ENCODE assay signal across 1 cellular context in the genomic region with DNA sequence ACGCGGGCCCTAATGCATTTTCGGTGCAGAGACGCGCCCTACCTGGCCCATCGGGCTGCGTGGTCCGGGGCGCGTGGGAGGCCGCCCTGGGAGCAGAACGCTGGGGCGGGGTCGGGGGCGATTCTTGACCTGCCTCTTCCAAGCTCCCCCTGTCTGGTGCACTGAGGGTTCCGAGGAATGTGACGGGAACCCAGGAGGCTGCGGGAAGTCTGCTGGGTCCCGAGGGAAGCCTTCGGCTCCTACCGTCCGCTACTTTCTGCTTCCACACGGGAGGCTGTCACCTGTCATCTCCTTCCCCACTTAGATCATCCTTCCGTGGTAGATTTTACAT.
TF ChIP-seq lines count a peak whose summit lies in the region.

No MANE protein-coding gene starts in this region.

TF ChIP-seq in HEK293, 187 proteins besides CTCF, POLR2A, EP300 and RAD21 (continued from another document):
- TF ChIP-seq ZNF518A (tag by site-specific recombination; conservative IDR thresholded peaks at IDR 0.05; ENCODE audit: low read depth), result no peak
- no peak for TF ChIP-seq ZNF202 (tag by site-specific recombination; IDR thresholded peaks at IDR 0.05; ENCODE audit: borderline replicate concordance)
- TF ChIP-seq ZNF76 (tag by site-specific recombination; IDR thresholded peaks at IDR 0.05; ENCODE audit: borderline replicate concordance, low read depth), result no peak
- TF ChIP-seq, protein P1, sequence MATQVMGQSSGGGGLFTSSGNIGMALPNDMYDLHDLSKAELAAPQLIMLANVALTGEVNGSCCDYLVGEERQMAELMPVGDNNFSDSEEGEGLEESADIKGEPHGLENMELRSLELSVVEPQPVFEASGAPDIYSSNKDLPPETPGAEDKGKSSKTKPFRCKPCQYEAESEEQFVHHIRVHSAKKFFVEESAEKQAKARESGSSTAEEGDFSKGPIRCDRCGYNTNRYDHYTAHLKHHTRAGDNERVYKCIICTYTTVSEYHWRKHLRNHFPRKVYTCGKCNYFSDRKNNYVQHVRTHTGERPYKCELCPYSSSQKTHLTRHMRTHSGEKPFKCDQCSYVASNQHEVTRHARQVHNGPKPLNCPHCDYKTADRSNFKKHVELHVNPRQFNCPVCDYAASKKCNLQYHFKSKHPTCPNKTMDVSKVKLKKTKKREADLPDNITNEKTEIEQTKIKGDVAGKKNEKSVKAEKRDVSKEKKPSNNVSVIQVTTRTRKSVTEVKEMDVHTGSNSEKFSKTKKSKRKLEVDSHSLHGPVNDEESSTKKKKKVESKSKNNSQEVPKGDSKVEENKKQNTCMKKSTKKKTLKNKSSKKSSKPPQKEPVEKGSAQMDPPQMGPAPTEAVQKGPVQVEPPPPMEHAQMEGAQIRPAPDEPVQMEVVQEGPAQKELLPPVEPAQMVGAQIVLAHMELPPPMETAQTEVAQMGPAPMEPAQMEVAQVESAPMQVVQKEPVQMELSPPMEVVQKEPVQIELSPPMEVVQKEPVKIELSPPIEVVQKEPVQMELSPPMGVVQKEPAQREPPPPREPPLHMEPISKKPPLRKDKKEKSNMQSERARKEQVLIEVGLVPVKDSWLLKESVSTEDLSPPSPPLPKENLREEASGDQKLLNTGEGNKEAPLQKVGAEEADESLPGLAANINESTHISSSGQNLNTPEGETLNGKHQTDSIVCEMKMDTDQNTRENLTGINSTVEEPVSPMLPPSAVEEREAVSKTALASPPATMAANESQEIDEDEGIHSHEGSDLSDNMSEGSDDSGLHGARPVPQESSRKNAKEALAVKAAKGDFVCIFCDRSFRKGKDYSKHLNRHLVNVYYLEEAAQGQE (tag by site-specific recombination; IDR thresholded peaks at IDR 0.05), result 0 out of 2 replicates have a peak, but pooled peaks have one; percentile 6
- peak; percentile 70 for TF ChIP-seq ZFHX2 (tag by site-specific recombination; conservative IDR thresholded peaks at IDR 0.05)
- no peak for TF ChIP-seq ZNF391 (tag by site-specific recombination; IDR thresholded peaks at IDR 0.05; ENCODE audit: borderline replicate concordance, low read depth)
- TF ChIP-seq ZNF501 (tag by site-specific recombination; IDR thresholded peaks at IDR 0.05), result no peak
- TF ChIP-seq, protein P2, sequence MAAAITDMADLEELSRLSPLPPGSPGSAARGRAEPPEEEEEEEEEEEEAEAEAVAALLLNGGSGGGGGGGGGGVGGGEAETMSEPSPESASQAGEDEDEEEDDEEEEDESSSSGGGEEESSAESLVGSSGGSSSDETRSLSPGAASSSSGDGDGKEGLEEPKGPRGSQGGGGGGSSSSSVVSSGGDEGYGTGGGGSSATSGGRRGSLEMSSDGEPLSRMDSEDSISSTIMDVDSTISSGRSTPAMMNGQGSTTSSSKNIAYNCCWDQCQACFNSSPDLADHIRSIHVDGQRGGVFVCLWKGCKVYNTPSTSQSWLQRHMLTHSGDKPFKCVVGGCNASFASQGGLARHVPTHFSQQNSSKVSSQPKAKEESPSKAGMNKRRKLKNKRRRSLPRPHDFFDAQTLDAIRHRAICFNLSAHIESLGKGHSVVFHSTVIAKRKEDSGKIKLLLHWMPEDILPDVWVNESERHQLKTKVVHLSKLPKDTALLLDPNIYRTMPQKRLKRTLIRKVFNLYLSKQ (tag by site-specific recombination; IDR thresholded peaks at IDR 0.05; ENCODE audit: borderline replicate concordance), result no peak
- TF ChIP-seq, protein P3, sequence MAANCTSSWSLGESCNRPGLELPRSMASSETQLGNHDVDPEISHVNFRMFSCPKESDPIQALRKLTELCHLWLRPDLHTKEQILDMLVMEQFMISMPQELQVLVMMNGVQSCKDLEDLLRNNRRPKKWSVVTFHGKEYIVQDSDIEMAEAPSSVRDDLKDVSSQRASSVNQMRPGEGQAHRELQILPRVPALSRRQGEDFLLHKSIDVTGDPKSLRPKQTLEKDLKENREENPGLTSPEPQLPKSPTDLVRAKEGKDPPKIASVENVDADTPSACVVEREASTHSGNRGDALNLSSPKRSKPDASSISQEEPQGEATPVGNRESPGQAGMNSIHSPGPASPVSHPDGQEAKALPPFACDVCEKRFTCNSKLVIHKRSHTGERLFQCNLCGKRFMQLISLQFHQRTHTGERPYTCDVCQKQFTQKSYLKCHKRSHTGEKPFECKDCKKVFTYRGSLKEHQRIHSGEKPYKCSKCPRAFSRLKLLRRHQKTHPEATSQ (tag by site-specific recombination; IDR thresholded peaks at IDR 0.05), result no peak
- TF ChIP-seq, protein P4, sequence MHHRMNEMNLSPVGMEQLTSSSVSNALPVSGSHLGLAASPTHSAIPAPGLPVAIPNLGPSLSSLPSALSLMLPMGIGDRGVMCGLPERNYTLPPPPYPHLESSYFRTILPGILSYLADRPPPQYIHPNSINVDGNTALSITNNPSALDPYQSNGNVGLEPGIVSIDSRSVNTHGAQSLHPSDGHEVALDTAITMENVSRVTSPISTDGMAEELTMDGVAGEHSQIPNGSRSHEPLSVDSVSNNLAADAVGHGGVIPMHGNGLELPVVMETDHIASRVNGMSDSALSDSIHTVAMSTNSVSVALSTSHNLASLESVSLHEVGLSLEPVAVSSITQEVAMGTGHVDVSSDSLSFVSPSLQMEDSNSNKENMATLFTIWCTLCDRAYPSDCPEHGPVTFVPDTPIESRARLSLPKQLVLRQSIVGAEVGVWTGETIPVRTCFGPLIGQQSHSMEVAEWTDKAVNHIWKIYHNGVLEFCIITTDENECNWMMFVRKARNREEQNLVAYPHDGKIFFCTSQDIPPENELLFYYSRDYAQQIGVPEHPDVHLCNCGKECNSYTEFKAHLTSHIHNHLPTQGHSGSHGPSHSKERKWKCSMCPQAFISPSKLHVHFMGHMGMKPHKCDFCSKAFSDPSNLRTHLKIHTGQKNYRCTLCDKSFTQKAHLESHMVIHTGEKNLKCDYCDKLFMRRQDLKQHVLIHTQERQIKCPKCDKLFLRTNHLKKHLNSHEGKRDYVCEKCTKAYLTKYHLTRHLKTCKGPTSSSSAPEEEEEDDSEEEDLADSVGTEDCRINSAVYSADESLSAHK (tag by site-specific recombination; IDR thresholded peaks at IDR 0.05), result no peak
- TF ChIP-seq, protein P5, sequence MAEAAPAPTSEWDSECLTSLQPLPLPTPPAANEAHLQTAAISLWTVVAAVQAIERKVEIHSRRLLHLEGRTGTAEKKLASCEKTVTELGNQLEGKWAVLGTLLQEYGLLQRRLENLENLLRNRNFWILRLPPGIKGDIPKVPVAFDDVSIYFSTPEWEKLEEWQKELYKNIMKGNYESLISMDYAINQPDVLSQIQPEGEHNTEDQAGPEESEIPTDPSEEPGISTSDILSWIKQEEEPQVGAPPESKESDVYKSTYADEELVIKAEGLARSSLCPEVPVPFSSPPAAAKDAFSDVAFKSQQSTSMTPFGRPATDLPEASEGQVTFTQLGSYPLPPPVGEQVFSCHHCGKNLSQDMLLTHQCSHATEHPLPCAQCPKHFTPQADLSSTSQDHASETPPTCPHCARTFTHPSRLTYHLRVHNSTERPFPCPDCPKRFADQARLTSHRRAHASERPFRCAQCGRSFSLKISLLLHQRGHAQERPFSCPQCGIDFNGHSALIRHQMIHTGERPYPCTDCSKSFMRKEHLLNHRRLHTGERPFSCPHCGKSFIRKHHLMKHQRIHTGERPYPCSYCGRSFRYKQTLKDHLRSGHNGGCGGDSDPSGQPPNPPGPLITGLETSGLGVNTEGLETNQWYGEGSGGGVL (tag by site-specific recombination; IDR thresholded peaks at IDR 0.05), result no peak
- TF ChIP-seq ZNF510 (tag by site-specific recombination; IDR thresholded peaks at IDR 0.05; ENCODE audit: insufficient replicate concordance), result no peak
- TF ChIP-seq ZNF114 (tag by site-specific recombination; IDR thresholded peaks at IDR 0.05), result no peak
- peak; percentile 55; the same call in 1 of the 2 replicates for TF ChIP-seq EGR2 (tag by site-specific recombination; IDR thresholded peaks at IDR 0.05; ENCODE audit: low read depth)
- no peak for TF ChIP-seq OSR2 (tag by site-specific recombination; IDR thresholded peaks at IDR 0.05)
- TF ChIP-seq ZNF133 (tag by site-specific recombination; IDR thresholded peaks at IDR 0.05), result no peak
- peak; percentile 63; the same call in 1 of the 2 replicates for TF ChIP-seq GLIS2 (tag by site-specific recombination; IDR thresholded peaks at IDR 0.05)
- TF ChIP-seq ZNF18 (tag by site-specific recombination; IDR thresholded peaks at IDR 0.05), result no peak
- no peak for TF ChIP-seq ZNF211 (tag by site-specific recombination; IDR thresholded peaks at IDR 0.05; ENCODE audit: low read depth)
- TF ChIP-seq ZNF311 (tag by site-specific recombination; IDR thresholded peaks at IDR 0.05; ENCODE audit: borderline replicate concordance), result no peak
- 0 out of 2 replicates have a peak, but pooled peaks have one; percentile 11 for TF ChIP-seq GLIS1 (tag by site-specific recombination; IDR thresholded peaks at IDR 0.05)
- TF ChIP-seq PATZ1 (tag by site-specific recombination; IDR thresholded peaks at IDR 0.05), result no peak
- no peak for TF ChIP-seq ZNF184 (tag by site-specific recombination; IDR thresholded peaks at IDR 0.05)
- TF ChIP-seq ZNF138 (tag by site-specific recombination; IDR thresholded peaks at IDR 0.05; ENCODE audit: borderline replicate concordance), result no peak
- no peak for TF ChIP-seq ZNF2 (tag by site-specific recombination; IDR thresholded peaks at IDR 0.05)
- TF ChIP-seq ZNF585B (tag by site-specific recombination; IDR thresholded peaks at IDR 0.05), result no peak
- TF ChIP-seq SALL2 (tag by site-specific recombination; IDR thresholded peaks at IDR 0.05; ENCODE audit: borderline replicate concordance), result no peak
- no peak for TF ChIP-seq ZNF266 (tag by site-specific recombination; IDR thresholded peaks at IDR 0.05; ENCODE audit: low read depth)
TF ChIP-seq in HEK293: peak in this region for 8.
